In genomic region chr20:38805502-38805957, GRCh38 we compare ENCODE assay signal across 1 cellular context.
TF ChIP-seq lines count a peak whose summit lies in the region.

Gene PPP1R16B, plus strand, starts transcription at chr20:38805697. Its CDS starts 30,229 bp downstream, at chr20:38835926.

TF ChIP-seq in H1, 55 proteins besides CTCF, POLR2A, EP300 and RAD21 (continued from another document):
- TF ChIP-seq ASH2L (IDR thresholded peaks at IDR 0.05; ENCODE audit: low read length) (peak; percentile 71), PHF8 (conservative IDR thresholded peaks at IDR 0.05; ENCODE audit: low read depth, low read length) (peak; percentile 28), RBBP5 (IDR thresholded peaks at IDR 0.05; ENCODE audit: borderline replicate concordance, low read depth, low read length) (no peak), TAF1 (IDR thresholded peaks at IDR 0.05; ENCODE audit: low read depth, low read length) (peak; percentile 60; the same call in 1 of the 2 replicates)
